11 cellular contexts compared by ENCODE assay signal in the genomic region with DNA sequence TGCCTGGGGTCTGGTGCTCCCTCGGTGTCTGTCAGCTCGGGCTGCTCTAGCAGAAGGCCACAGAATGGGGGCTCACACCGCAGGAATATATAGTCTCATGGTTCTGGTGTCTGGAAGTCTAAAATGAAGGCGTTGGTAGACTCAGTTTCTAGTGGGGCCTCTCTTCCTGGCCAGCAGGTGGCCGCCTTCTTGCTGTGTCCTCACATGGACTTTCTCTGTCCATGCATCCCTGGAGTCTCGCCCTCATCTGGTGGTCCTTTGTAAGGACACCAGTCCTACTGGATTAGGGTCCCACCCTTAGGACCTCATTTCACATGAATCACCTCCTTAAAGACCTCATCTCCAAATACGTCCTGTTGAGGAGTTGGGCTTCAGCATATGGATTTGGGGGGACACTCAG.
A peak's percentile ranks its signal among the peaks of the same experiment; 100 is the strongest.
DNase-seq lines count a peak whose midpoint lies in the region; ATAC-seq, FAIRE-seq and TF ChIP-seq lines count a peak whose summit lies in the region.
"Had no signal": no experiment of that assay in that cellular context is flagged by ENCODE, and none has a peak within 500 bp of the region (broad histone marks: within the 10 kb centered on the region; RNA-seq: fewer than 3 reads in every experiment).

No MANE protein-coding gene starts in this region.

- dilution Hi-C loops in keratinocyte (cut with MboI; ENCODE audit: extremely low pct_ligation_motif_present, low sequenced_read_pairs): no loop called here

- H3K4me3 Mint-ChIP-seq in H9: no peak overlapping the region
- H3K4me3 Mint-ChIP-seq: activated CD4-positive, alpha-beta memory T cell treated with anti-CD3 and anti-CD28 coated beads, Interleukin-2, amount 10 ng/mL, durations not matched to agents 7 days and 5 days; CD4-positive, CD25-positive, alpha-beta regulatory T cell had no signal

- no peak overlapping the region for H4K91ac ChIP-seq in H9 (ENCODE audit: insufficient read length, low read depth, low read length)
- H4K91ac ChIP-seq in neuronal stem cell (ENCODE audit: low read depth, low read length, poor library complexity): no peak overlapping the region

- intact Hi-C loops in A673 (cut with micrococcal nuclease; ENCODE audit: unreplicated experiment): no loop called here
- intact Hi-C loops in sciatic nerve (cut with DNase I): no loop called here

- H2AFZ ChIP-seq in H9 (ENCODE audit: low read length): no peak overlapping the region
- H2AFZ ChIP-seq in keratinocyte (ENCODE audit: control insufficient read depth, low read length): no peak overlapping the region
- no peak overlapping the region for H2AFZ ChIP-seq in neuronal stem cell (ENCODE audit: low read length)

- no peak overlapping the region for H3K23ac ChIP-seq in H9 (ENCODE audit: insufficient read length, low read depth, low read length)
- H3K23ac ChIP-seq in neuronal stem cell (ENCODE audit: low read depth, low read length, poor library complexity): no peak overlapping the region

- H4K20me1 ChIP-seq in H9 (ENCODE audit: control insufficient read depth, insufficient read depth, insufficient read length) (no peaks in the 10 kb centered on the region), keratinocyte (ENCODE audit: control insufficient read depth, extremely low read depth, insufficient read depth, low read length) (no peaks in the 10 kb centered on the region)

- H2AK5ac ChIP-seq in H9 (ENCODE audit: insufficient read length, low read length): no peak overlapping the region
- no peak overlapping the region for H2AK5ac ChIP-seq in neuronal stem cell (ENCODE audit: low read depth, low read length)

- H3K27me3 ChIP-seq in A673 (replicated peaks; ENCODE audit: insufficient read depth, low read depth, low read length, poor library complexity) (no peaks in the 10 kb centered on the region), H9 (ENCODE audit: insufficient read depth, low read length) (no peaks in the 10 kb centered on the region), keratinocyte (ENCODE audit: control insufficient read depth, extremely low read depth, insufficient read depth, low read length) (no peaks in the 10 kb centered on the region), neuronal stem cell (ENCODE audit: control insufficient read depth in 3 of 3, insufficient read depth in 3 of 3, low read depth in 1 of 3, low read length in 3 of 3) (no peaks in the 10 kb centered on the region)
- H3K27me3 ChIP-seq: neutrophil had no signal

- H3K79me1 ChIP-seq in H9 (ENCODE audit: insufficient read depth, low read depth, low read length, poor library complexity, severe bottlenecking) (no peaks in the 10 kb centered on the region), neuronal stem cell (ENCODE audit: low read depth, low read length) (peaks cover 5% of the 10 kb centered on the region)

- H3K18ac ChIP-seq in H9 (ENCODE audit: insufficient read length, low read depth, low read length): no peak overlapping the region
- H3K18ac ChIP-seq in neuronal stem cell (ENCODE audit: low read length): no peak overlapping the region

- no peaks in the 10 kb centered on the region for H3K23me2 ChIP-seq in H9 (ENCODE audit: insufficient read length, low read depth, low read length, poor library complexity, severe bottlenecking)

- peaks cover 6 to 8% of the 10 kb centered on the region in 2 experiments; a peak in 3 of 5 replicates for H3K9me3 Mint-ChIP-seq in H9

- no peaks in the 10 kb centered on the region for H3K36me3 ChIP-seq in A673 (ENCODE audit: insufficient read depth, low read length, poor library complexity, severe bottlenecking)
- H3K36me3 ChIP-seq in keratinocyte (ENCODE audit: control insufficient read depth in 2 of 2, extremely low read depth in 1 of 2, insufficient read depth in 2 of 2, low read length in 2 of 2): no peaks in the 10 kb centered on the region
- H3K36me3 ChIP-seq in neuronal stem cell (replicated peaks in 1 of 2; ENCODE audit: control insufficient read depth in 2 of 2, insufficient read depth in 2 of 2, low read length in 2 of 2): peaks cover 3 to 14% of the 10 kb centered on the region in 2 donors

- H3K4ac ChIP-seq in H9 (ENCODE audit: low read depth, low read length) (no peak overlapping the region), neuronal stem cell (ENCODE audit: low read length) (no peak overlapping the region)

- TF ChIP-seq CTCF in A673 (conservative IDR thresholded peaks at IDR 0.05; ENCODE audit: low read depth, low read length): peak; percentile 30; the same call in 1 of the 2 replicates
- peak; percentile 58 for TF ChIP-seq CTCF in H9 (conservative IDR thresholded peaks at IDR 0.05)
- TF ChIP-seq CTCF in VCaP (conservative IDR thresholded peaks at IDR 0.05): peak; percentile 36
- TF ChIP-seq CTCF in keratinocyte (optimal IDR thresholded peaks at IDR 0.05 in 1 of 3, IDR thresholded peaks at IDR 0.05 in 1 of 3, conservative IDR thresholded peaks at IDR 0.05 in 1 of 3; ENCODE audit: extremely low read depth in 1 of 3, insufficient read depth in 2 of 3, low read length in 3 of 3): peak; percentile 13 to 40 (median 29)

- CTCF ChIA-PET in A673 (lab: Charles Lee): no interaction called here

- no peak overlapping the region; a peak in 1 of 7 replicates for H3K27ac Mint-ChIP-seq in H9
- H3K27ac Mint-ChIP-seq: activated CD4-positive, alpha-beta memory T cell treated with anti-CD3 and anti-CD28 coated beads, Interleukin-2, amount 10 ng/mL, durations not matched to agents 7 days and 5 days; CD4-positive, CD25-positive, alpha-beta regulatory T cell had no signal

- H2BK5ac ChIP-seq in H9 (ENCODE audit: insufficient read length, low read length): no peak overlapping the region
- H2BK5ac ChIP-seq in neuronal stem cell (ENCODE audit: low read length): no peak overlapping the region

- H3K4me3 ChIP-seq in A673 (ENCODE audit: low read depth, low read length, poor library complexity, severe bottlenecking): no peak overlapping the region
- no peak overlapping the region for H3K4me3 ChIP-seq in keratinocyte (ENCODE audit: control insufficient read depth in 2 of 3, extremely low read depth in 1 of 3, insufficient read depth in 2 of 3, low read depth in 1 of 3, low read length in 3 of 3)
- H3K4me3 ChIP-seq in neuronal stem cell (ENCODE audit: low read length in 2 of 2): no peak overlapping the region

- H3T11ph ChIP-seq in H9 (ENCODE audit: low read length): no peak overlapping the region

- no peaks in the 10 kb centered on the region for H3K4me1 Mint-ChIP-seq in H9

- no peak overlapping the region for H3K56ac ChIP-seq in H9 (ENCODE audit: insufficient read length, low read depth, low read length)

- H3K9ac ChIP-seq in H9 (ENCODE audit: extremely low read depth, insufficient read length, low read length) (no peak overlapping the region), keratinocyte (ENCODE audit: control insufficient read depth, extremely low read depth, insufficient read depth, low read length) (no peak overlapping the region), neuronal stem cell (ENCODE audit: low read depth, low read length, poor library complexity) (no peak overlapping the region)

- ATAC-seq in esophagus mucosa (no peak), sciatic nerve (no peak), HG03135 (IDR thresholded peaks at IDR 0.05; ENCODE audit: unreplicated experiment) (no peak)

- H2BK120ac ChIP-seq in H9 (ENCODE audit: low read depth, low read length, poor library complexity, severe bottlenecking): no peak overlapping the region
- no peak overlapping the region for H2BK120ac ChIP-seq in neuronal stem cell (ENCODE audit: low read depth, low read length)

- H3K4me1 ChIP-seq in A673 (ENCODE audit: insufficient read depth, low read length, poor library complexity, severe bottlenecking) (no peaks in the 10 kb centered on the region), H9 (ENCODE audit: insufficient read depth, low read length) (no peaks in the 10 kb centered on the region), keratinocyte (ENCODE audit: control insufficient read depth, extremely low read depth, insufficient read depth, low read length) (no peaks in the 10 kb centered on the region), neuronal stem cell (ENCODE audit: control insufficient read depth in 2 of 2, insufficient read depth in 1 of 2, low read depth in 1 of 2, low read length in 2 of 2) (peaks cover 3% of the 10 kb centered on the region in 2 donors)

- no peak overlapping the region for H2BK15ac ChIP-seq in H9 (ENCODE audit: low read depth, low read length)
- H2BK15ac ChIP-seq in neuronal stem cell (ENCODE audit: low read length): no peak overlapping the region

- no peak overlapping the region for H4K8ac ChIP-seq in H9 (replicated peaks; ENCODE audit: insufficient read length, low read depth, low read length)
- no peak overlapping the region for H4K8ac ChIP-seq in neuronal stem cell (ENCODE audit: low read depth, low read length)

- H4K5ac ChIP-seq in H9 (ENCODE audit: insufficient read length, low read depth, low read length): no peak overlapping the region

- POLR2A ChIA-PET in A673 (lab: Charles Lee; ENCODE audit: low non-redundant PET): no interaction called here

- no CpG with 5 or more reads among the region's 7 CpGs for WGBS in H9 (ENCODE audit: extremely low coverage, insufficient read length, low lambda C conversion rate)
- no CpG with 5 or more reads among the region's 7 CpGs for WGBS in neuronal stem cell (ENCODE audit: extremely low coverage in 2 of 2, insufficient read length in 2 of 2, insufficient replicate concordance in 1 of 2), 2 donors

- H3K27ac ChIP-seq in A673 (ENCODE audit: low read depth, low read length, poor library complexity, severe bottlenecking) (no peak overlapping the region), H9 (ENCODE audit: insufficient read length, low read depth, low read length) (no peak overlapping the region), VCaP (no peak overlapping the region), keratinocyte (ENCODE audit: control insufficient read depth, insufficient read depth, low read length) (no peak overlapping the region), neuronal stem cell (replicated peaks; ENCODE audit: low read length) (no peak overlapping the region)
- H3K27ac ChIP-seq: neutrophil had no signal

- peaks cover 3 to 15% (median 15%) of the 10 kb centered on the region in 3 experiments; a peak in 5 of 7 replicates for H3K36me3 Mint-ChIP-seq in H9 (ENCODE audit: insufficient read depth in 1 of 3, low read depth in 3 of 3)
- H3K36me3 Mint-ChIP-seq: CD4-positive, CD25-positive, alpha-beta regulatory T cell had no signal

- no peaks in the 10 kb centered on the region for H3K27me3 Mint-ChIP-seq in H9 (ENCODE audit: low read depth)
- H3K27me3 Mint-ChIP-seq: activated CD4-positive, alpha-beta memory T cell treated with anti-CD3 and anti-CD28 coated beads, Interleukin-2, amount 10 ng/mL, durations not matched to agents 7 days and 5 days; CD4-positive, CD25-positive, alpha-beta regulatory T cell had no signal

- FAIRE-seq in keratinocyte (lab: Jason Lieb, UNC): no peak

- H3K4me2 ChIP-seq in H9 (ENCODE audit: insufficient read depth, insufficient read length, low read length): no peak overlapping the region
- H3K4me2 ChIP-seq in keratinocyte (ENCODE audit: control insufficient read depth, extremely low read depth, insufficient read depth, low read depth, low read length): no peak overlapping the region
- no peak overlapping the region for H3K4me2 ChIP-seq in neuronal stem cell (ENCODE audit: insufficient read depth, low read length, poor library complexity, severe bottlenecking)

- H3K79me2 ChIP-seq in H9 (ENCODE audit: insufficient read depth, low read length): no peaks in the 10 kb centered on the region; the same call in 1 of the 2 replicates
- H3K79me2 ChIP-seq in keratinocyte (ENCODE audit: control insufficient read depth, insufficient read depth, low read length): no peaks in the 10 kb centered on the region

- H3K14ac ChIP-seq in H9 (ENCODE audit: insufficient read depth, low read length) (no peak overlapping the region), neuronal stem cell (ENCODE audit: low read length) (no peak overlapping the region)

- DNase-seq in A673 (ENCODE audit: low spot score) (peak; percentile 28), H9 (no peak), keratinocyte (ENCODE audit: low read depth, low spot score) (no peak), neuronal stem cell (ENCODE audit: low spot score) (no peak), sciatic nerve (ENCODE audit: low spot score) (no peak)
- DNase-seq: activated CD4-positive, alpha-beta memory T cell treated with anti-CD3 and anti-CD28 coated beads, Interleukin-2, amount 10 ng/mL, durations not matched to agents 7 days and 5 days; CD4-positive, CD25-positive, alpha-beta regulatory T cell had no signal

- H3K9me3 ChIP-seq in A673 (ENCODE audit: low read depth, low read length, poor library complexity, severe bottlenecking) (no peaks in the 10 kb centered on the region), H9 (ENCODE audit: control insufficient read depth, low read depth, low read length) (no peaks in the 10 kb centered on the region), keratinocyte (ENCODE audit: control insufficient read depth, low read depth, low read length) (no peaks in the 10 kb centered on the region), neuronal stem cell (replicated peaks in 1 of 2; ENCODE audit: control insufficient read depth in 2 of 2, insufficient read depth in 1 of 2, low read depth in 1 of 2, low read length in 2 of 2) (no peaks in the 10 kb centered on the region)
- H3K9me3 ChIP-seq: neutrophil had no signal

- H2BK12ac ChIP-seq in H9 (ENCODE audit: insufficient read length, low read depth, low read length) (no peak overlapping the region), neuronal stem cell (ENCODE audit: low read length) (no peak overlapping the region)

- BruUV-seq in A673 (replicated peaks; lab: Mats Ljungman, UMichigan): no TSS peak

- H2BK20ac ChIP-seq in H9 (ENCODE audit: low read depth, low read length, poor library complexity, severe bottlenecking): no peak overlapping the region

- H3K9me1 ChIP-seq in keratinocyte (ENCODE audit: control insufficient read depth, extremely low read depth, insufficient read depth, low read length): no peaks in the 10 kb centered on the region
